Comparison of ENCODE assay signal across 1 cellular context in the genomic region with DNA sequence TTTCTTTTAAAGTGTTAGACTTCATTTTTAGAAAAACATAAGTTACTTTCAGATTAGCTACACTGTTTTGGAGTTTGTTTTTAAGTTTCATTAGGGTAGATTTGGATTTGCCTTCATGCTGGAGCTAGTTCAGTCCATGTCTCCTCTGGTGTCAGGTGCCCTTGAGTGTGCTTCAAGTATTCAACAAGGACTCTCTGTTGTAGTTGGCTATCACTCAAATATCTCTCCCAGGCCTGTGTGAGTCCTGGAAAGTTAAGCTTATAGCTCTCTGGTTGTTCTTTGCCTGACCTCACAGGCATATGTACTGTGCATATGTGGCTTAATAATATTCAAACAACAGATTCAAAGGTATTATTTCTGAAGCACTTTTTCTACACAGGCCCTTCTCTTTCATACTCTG.
TF ChIP-seq lines count a peak whose summit lies in the region.

No MANE protein-coding gene starts in this region.

TF ChIP-seq in K562, 482 proteins besides CTCF, POLR2A, EP300 and RAD21 (continued from another document):
- TF ChIP-seq, protein P1, sequence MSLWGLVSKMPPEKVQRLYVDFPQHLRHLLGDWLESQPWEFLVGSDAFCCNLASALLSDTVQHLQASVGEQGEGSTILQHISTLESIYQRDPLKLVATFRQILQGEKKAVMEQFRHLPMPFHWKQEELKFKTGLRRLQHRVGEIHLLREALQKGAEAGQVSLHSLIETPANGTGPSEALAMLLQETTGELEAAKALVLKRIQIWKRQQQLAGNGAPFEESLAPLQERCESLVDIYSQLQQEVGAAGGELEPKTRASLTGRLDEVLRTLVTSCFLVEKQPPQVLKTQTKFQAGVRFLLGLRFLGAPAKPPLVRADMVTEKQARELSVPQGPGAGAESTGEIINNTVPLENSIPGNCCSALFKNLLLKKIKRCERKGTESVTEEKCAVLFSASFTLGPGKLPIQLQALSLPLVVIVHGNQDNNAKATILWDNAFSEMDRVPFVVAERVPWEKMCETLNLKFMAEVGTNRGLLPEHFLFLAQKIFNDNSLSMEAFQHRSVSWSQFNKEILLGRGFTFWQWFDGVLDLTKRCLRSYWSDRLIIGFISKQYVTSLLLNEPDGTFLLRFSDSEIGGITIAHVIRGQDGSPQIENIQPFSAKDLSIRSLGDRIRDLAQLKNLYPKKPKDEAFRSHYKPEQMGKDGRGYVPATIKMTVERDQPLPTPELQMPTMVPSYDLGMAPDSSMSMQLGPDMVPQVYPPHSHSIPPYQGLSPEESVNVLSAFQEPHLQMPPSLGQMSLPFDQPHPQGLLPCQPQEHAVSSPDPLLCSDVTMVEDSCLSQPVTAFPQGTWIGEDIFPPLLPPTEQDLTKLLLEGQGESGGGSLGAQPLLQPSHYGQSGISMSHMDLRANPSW (CRISPR knock-in tag; IDR thresholded peaks at IDR 0.05): no peak
- TF ChIP-seq DACH1 (IDR thresholded peaks at IDR 0.05; ENCODE audit: partially characterized antibody): no peak
- TF ChIP-seq SMAD4 (CRISPR knock-in tag; conservative IDR thresholded peaks at IDR 0.05): no peak
- TF ChIP-seq NFE2 (IDR thresholded peaks at IDR 0.05; ENCODE audit: low read depth): no peak
- no peak for TF ChIP-seq ZKSCAN1 (IDR thresholded peaks at IDR 0.05; ENCODE audit: low read depth, low read length)
- TF ChIP-seq, protein P2, sequence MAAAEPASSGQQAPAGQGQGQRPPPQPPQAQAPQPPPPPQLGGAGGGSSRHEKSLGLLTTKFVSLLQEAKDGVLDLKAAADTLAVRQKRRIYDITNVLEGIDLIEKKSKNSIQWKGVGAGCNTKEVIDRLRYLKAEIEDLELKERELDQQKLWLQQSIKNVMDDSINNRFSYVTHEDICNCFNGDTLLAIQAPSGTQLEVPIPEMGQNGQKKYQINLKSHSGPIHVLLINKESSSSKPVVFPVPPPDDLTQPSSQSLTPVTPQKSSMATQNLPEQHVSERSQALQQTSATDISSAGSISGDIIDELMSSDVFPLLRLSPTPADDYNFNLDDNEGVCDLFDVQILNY (CRISPR knock-in tag; IDR thresholded peaks at IDR 0.05): no peak
- TF ChIP-seq NUFIP1 (IDR thresholded peaks at IDR 0.05; ENCODE audit: partially characterized antibody): no peak
- no peak for TF ChIP-seq HDAC6 (IDR thresholded peaks at IDR 0.05; ENCODE audit: low read depth, low read length)
- TF ChIP-seq, protein P3, sequence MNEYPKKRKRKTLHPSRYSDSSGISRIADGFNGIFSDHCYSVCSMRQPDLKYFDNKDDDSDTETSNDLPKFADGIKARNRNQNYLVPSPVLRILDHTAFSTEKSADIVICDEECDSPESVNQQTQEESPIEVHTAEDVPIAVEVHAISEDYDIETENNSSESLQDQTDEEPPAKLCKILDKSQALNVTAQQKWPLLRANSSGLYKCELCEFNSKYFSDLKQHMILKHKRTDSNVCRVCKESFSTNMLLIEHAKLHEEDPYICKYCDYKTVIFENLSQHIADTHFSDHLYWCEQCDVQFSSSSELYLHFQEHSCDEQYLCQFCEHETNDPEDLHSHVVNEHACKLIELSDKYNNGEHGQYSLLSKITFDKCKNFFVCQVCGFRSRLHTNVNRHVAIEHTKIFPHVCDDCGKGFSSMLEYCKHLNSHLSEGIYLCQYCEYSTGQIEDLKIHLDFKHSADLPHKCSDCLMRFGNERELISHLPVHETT (CRISPR knock-in tag; conservative IDR thresholded peaks at IDR 0.05 in 1 of 2, IDR thresholded peaks at IDR 0.05 in 1 of 2): no peak
- TF ChIP-seq, protein P4, sequence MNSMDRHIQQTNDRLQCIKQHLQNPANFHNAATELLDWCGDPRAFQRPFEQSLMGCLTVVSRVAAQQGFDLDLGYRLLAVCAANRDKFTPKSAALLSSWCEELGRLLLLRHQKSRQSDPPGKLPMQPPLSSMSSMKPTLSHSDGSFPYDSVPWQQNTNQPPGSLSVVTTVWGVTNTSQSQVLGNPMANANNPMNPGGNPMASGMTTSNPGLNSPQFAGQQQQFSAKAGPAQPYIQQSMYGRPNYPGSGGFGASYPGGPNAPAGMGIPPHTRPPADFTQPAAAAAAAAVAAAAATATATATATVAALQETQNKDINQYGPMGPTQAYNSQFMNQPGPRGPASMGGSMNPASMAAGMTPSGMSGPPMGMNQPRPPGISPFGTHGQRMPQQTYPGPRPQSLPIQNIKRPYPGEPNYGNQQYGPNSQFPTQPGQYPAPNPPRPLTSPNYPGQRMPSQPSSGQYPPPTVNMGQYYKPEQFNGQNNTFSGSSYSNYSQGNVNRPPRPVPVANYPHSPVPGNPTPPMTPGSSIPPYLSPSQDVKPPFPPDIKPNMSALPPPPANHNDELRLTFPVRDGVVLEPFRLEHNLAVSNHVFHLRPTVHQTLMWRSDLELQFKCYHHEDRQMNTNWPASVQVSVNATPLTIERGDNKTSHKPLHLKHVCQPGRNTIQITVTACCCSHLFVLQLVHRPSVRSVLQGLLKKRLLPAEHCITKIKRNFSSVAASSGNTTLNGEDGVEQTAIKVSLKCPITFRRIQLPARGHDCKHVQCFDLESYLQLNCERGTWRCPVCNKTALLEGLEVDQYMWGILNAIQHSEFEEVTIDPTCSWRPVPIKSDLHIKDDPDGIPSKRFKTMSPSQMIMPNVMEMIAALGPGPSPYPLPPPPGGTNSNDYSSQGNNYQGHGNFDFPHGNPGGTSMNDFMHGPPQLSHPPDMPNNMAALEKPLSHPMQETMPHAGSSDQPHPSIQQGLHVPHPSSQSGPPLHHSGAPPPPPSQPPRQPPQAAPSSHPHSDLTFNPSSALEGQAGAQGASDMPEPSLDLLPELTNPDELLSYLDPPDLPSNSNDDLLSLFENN (IDR thresholded peaks at IDR 0.05; ENCODE audit: low read depth in 2 of 2, low read length in 2 of 2): no peak
- no peak for TF ChIP-seq ZNF121 (CRISPR knock-in tag; conservative IDR thresholded peaks at IDR 0.05)
- no peak for TF ChIP-seq HNRNPUL1 (IDR thresholded peaks at IDR 0.05; ENCODE audit: low read length)
- TF ChIP-seq, protein P5, sequence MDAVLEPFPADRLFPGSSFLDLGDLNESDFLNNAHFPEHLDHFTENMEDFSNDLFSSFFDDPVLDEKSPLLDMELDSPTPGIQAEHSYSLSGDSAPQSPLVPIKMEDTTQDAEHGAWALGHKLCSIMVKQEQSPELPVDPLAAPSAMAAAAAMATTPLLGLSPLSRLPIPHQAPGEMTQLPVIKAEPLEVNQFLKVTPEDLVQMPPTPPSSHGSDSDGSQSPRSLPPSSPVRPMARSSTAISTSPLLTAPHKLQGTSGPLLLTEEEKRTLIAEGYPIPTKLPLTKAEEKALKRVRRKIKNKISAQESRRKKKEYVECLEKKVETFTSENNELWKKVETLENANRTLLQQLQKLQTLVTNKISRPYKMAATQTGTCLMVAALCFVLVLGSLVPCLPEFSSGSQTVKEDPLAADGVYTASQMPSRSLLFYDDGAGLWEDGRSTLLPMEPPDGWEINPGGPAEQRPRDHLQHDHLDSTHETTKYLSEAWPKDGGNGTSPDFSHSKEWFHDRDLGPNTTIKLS (IDR thresholded peaks at IDR 0.05; ENCODE audit: borderline replicate concordance, low read depth): no peak
